In the genomic region with DNA sequence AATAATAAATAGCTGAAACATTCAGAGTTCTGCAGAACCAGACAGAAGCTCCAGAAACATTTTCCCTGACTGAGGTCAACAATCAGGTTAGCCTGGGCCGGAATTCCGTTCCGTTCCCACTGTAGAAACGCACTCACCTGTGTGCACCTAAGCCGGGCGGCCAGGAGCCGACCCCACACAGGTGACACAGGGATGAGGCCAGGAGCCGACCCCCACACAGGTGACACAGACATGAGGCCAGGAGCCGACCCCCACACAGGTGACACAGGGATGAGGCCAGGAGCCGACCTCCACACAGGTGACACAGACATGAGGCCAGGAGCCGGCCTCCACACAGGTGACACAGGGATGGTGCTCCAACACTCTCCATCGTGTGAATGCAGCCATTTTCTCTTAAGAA, we compare ENCODE assay signal across 1 cellular context.
TF ChIP-seq lines count a peak whose summit lies in the region.

No MANE protein-coding gene starts in this region.

TF ChIP-seq in SK-N-SH, 30 proteins besides CTCF, POLR2A, EP300 and RAD21 (continued from another document):
- TF ChIP-seq RXRA (IDR thresholded peaks at IDR 0.05; ENCODE audit: borderline replicate concordance, low read depth) (no peak), MXI1 (IDR thresholded peaks at IDR 0.05; ENCODE audit: low read depth, low read length) (no peak)
